In genomic region chr10:15214237-15214636, GRCh38 we compare ENCODE assay signal across 22 cellular contexts. TPM values are rescaled to one million over a fixed set of nuclear protein-coding genes. Genes with fewer than 3 reads are reported as not detected.
A peak's percentile ranks its signal among the peaks of the same experiment; 100 is the strongest.
DNase-seq lines count a peak whose midpoint lies in the region; ATAC-seq and TF ChIP-seq lines count a peak whose summit lies in the region.
"Had no signal": no experiment of that assay in that cellular context is flagged by ENCODE, and none has a peak within 500 bp of the region (broad histone marks: within the 10 kb centered on the region; RNA-seq: fewer than 3 reads in every experiment).

No MANE protein-coding gene starts in this region.

- H2BK12ac ChIP-seq in neuronal stem cell (ENCODE audit: low read length), result no peak overlapping the region

- no peak overlapping the region for H3K27ac ChIP-seq in neuronal stem cell (replicated peaks; ENCODE audit: low read length)
- H3K27ac ChIP-seq in GM23338 (ENCODE audit: low read depth), result no peak overlapping the region
- H3K27ac ChIP-seq in gastroesophageal sphincter, result no peak overlapping the region
- H3K27ac ChIP-seq: 22Rv1; A549; BLaER1 treated with 17β-estradiol and CSF1 and Interleukin-3, amounts not matched to agents 10 nM and 100 nM; C4-2B had no signal

- H2AK5ac ChIP-seq in neuronal stem cell (ENCODE audit: low read depth, low read length), result no peak overlapping the region

- H3F3A ChIP-seq in GM23338 (replicated peaks; ENCODE audit: low read depth), result peaks cover 6% of the 10 kb centered on the region; the same call in 1 of the 2 replicates

- WGBS in neuronal stem cell (ENCODE audit: extremely low coverage in 2 of 2, insufficient read length in 2 of 2, insufficient replicate concordance in 1 of 2), 2 donors, result no CpG with 5 or more reads among the region's 17 CpGs
- WGBS in gastroesophageal sphincter (ENCODE audit: low coverage in 1 of 2), 2 donors, result 69 to 100% methylated on average over 1 to 2 of the region's 17 CpGs

- H3K4me3 ChIP-seq in neuronal stem cell (ENCODE audit: low read length in 2 of 2) (no peak overlapping the region), GM23338 (no peak overlapping the region), gastroesophageal sphincter (no peak overlapping the region)
- H3K4me3 ChIP-seq: A549; BLaER1 treated with 17β-estradiol and CSF1 and Interleukin-3, amounts not matched to agents 10 nM and 100 nM; GM12878 had no signal

- TF ChIP-seq CTCF in glutamatergic neuron (IDR thresholded peaks at IDR 0.05; ENCODE audit: partially characterized antibody, unreplicated experiment) (no peak), GM23338 (conservative IDR thresholded peaks at IDR 0.05; ENCODE audit: low read depth in 2 of 2) (no peak), gastroesophageal sphincter (IDR thresholded peaks at IDR 0.05) (no peak)

- no peak for TF ChIP-seq EP300 in gastroesophageal sphincter (IDR thresholded peaks at IDR 0.05)

- no peak overlapping the region for H3K4me2 ChIP-seq in neuronal stem cell (ENCODE audit: insufficient read depth, low read length, poor library complexity, severe bottlenecking)
- no peak overlapping the region for H3K4me2 ChIP-seq in GM23338
- H3K4me2 ChIP-seq: A549; BLaER1 treated with 17β-estradiol and CSF1 and Interleukin-3, amounts not matched to agents 10 nM and 100 nM had no signal

- no peak overlapping the region for H2BK5ac ChIP-seq in neuronal stem cell (ENCODE audit: low read length)

- peak overlapping the region; percentile 55 for H3K9ac ChIP-seq in neuronal stem cell (ENCODE audit: low read depth, low read length, poor library complexity)
- H3K9ac ChIP-seq: BLaER1 treated with 17β-estradiol and CSF1 and Interleukin-3, amounts not matched to agents 10 nM and 100 nM had no signal

- no peaks in the 10 kb centered on the region for H3K9me3 ChIP-seq in neuronal stem cell (replicated peaks in 1 of 2; ENCODE audit: control insufficient read depth in 2 of 2, insufficient read depth in 1 of 2, low read depth in 1 of 2, low read length in 2 of 2)
- no peaks in the 10 kb centered on the region for H3K9me3 ChIP-seq in gastroesophageal sphincter
- H3K9me3 ChIP-seq: A549; BLaER1 treated with 17β-estradiol and CSF1 and Interleukin-3, amounts not matched to agents 10 nM and 100 nM had no signal

- H3K27me3 ChIP-seq in neuronal stem cell (ENCODE audit: control insufficient read depth in 3 of 3, insufficient read depth in 3 of 3, low read depth in 1 of 3, low read length in 3 of 3) (no peaks in the 10 kb centered on the region), GM23338 (ENCODE audit: insufficient read depth) (no peaks in the 10 kb centered on the region), gastroesophageal sphincter (no peaks in the 10 kb centered on the region)
- H3K27me3 ChIP-seq: BLaER1 treated with 17β-estradiol and CSF1 and Interleukin-3, amounts not matched to agents 10 nM and 100 nM had no signal

- H3K79me2 ChIP-seq in GM23338 (replicated peaks; ENCODE audit: insufficient read depth), result no peaks in the 10 kb centered on the region

- peaks cover 3 to 43% of the 10 kb centered on the region in 2 donors for H3K36me3 ChIP-seq in neuronal stem cell (replicated peaks in 1 of 2; ENCODE audit: control insufficient read depth in 2 of 2, insufficient read depth in 2 of 2, low read length in 2 of 2)
- no peaks in the 10 kb centered on the region for H3K36me3 ChIP-seq in GM23338 (ENCODE audit: insufficient read depth)
- peaks cover 0 to 33% of the 10 kb centered on the region in 2 donors for H3K36me3 ChIP-seq in gastroesophageal sphincter

- DNase-seq in activated effector memory CD4-positive, alpha-beta T cell treated with anti-CD3 and anti-CD28 coated beads, Interleukin-2, amount 50 U/mL, for 16 hours, result peak; percentile 47
- DNase-seq in activated effector memory CD4-positive, alpha-beta T cell treated with Interleukin-2 at 50 U/mL for 16 hours, result no peak
- DNase-seq in glutamatergic neuron, result no peak
- no peak for DNase-seq in neuronal stem cell (ENCODE audit: low spot score)
- no peak for DNase-seq in GM23338 (ENCODE audit: low spot score)
- DNase-seq: AML-193; CD4-positive, alpha-beta T cell; CD8-positive, alpha-beta T cell; DMS 273 treated with DMSO at 0.1 percent for 48 hours; DMS153; DMS53; DMS79; DND-41; EL; GDM1 had no signal

- no peak overlapping the region for H2BK15ac ChIP-seq in neuronal stem cell (ENCODE audit: low read length)

- H2AFZ ChIP-seq in neuronal stem cell (ENCODE audit: low read length) (no peak overlapping the region), GM23338 (no peak overlapping the region)

- H3K27ac Mint-ChIP-seq in glutamatergic neuron (ENCODE audit: unreplicated experiment) (peak overlapping the region; percentile 91), GM23338 (no peak overlapping the region)
- H3K27ac Mint-ChIP-seq: B cell; CD4-positive, alpha-beta T cell; CD8-positive, alpha-beta T cell had no signal

- no peak overlapping the region for H4K91ac ChIP-seq in neuronal stem cell (ENCODE audit: low read depth, low read length, poor library complexity)

- H3K9me2 ChIP-seq in GM23338 (ENCODE audit: insufficient read depth), result no peaks in the 10 kb centered on the region

- H3K9me3 Mint-ChIP-seq in glutamatergic neuron (ENCODE audit: unreplicated experiment), result peaks cover 23% of the 10 kb centered on the region
- H3K9me3 Mint-ChIP-seq in GM23338, result no peaks in the 10 kb centered on the region
- H3K9me3 Mint-ChIP-seq: CD4-positive, alpha-beta T cell; CD8-positive, alpha-beta T cell had no signal

- no peak for TF ChIP-seq POLR2A in gastroesophageal sphincter (IDR thresholded peaks at IDR 0.05)

- no peak overlapping the region for H3K14ac ChIP-seq in neuronal stem cell (ENCODE audit: low read length)

- H2BK120ac ChIP-seq in neuronal stem cell (ENCODE audit: low read depth, low read length), result no peak overlapping the region

- peaks cover 44% of the 10 kb centered on the region for H3K4me1 Mint-ChIP-seq in glutamatergic neuron (ENCODE audit: low read depth, unreplicated experiment)
- peaks cover 8% of the 10 kb centered on the region for H3K4me1 Mint-ChIP-seq in GM23338

- H3K23ac ChIP-seq in neuronal stem cell (ENCODE audit: low read depth, low read length, poor library complexity), result no peak overlapping the region

- H4K20me1 ChIP-seq in GM23338 (replicated peaks; ENCODE audit: insufficient read depth), result no peaks in the 10 kb centered on the region

- H3K4me1 ChIP-seq in neuronal stem cell (ENCODE audit: control insufficient read depth in 2 of 2, insufficient read depth in 1 of 2, low read depth in 1 of 2, low read length in 2 of 2) (peaks cover 0 to 1% of the 10 kb centered on the region in 2 donors), GM23338 (ENCODE audit: insufficient read depth) (no peaks in the 10 kb centered on the region), gastroesophageal sphincter (peaks cover 0 to 11% (median 0%) of the 10 kb centered on the region in 3 donors)

- H3K18ac ChIP-seq in neuronal stem cell (ENCODE audit: low read length), result peak overlapping the region; percentile 51

- H3K27me3 Mint-ChIP-seq in glutamatergic neuron (ENCODE audit: unreplicated experiment), result peaks cover 7% of the 10 kb centered on the region
- no peaks in the 10 kb centered on the region for H3K27me3 Mint-ChIP-seq in GM23338 (ENCODE audit: insufficient read depth, low read depth, poor library complexity)
- H3K27me3 Mint-ChIP-seq: CD4-positive, alpha-beta T cell had no signal

- H3K36me3 Mint-ChIP-seq in glutamatergic neuron (ENCODE audit: unreplicated experiment) (peaks cover 9% of the 10 kb centered on the region), GM23338 (ENCODE audit: low read depth) (peaks cover 17% of the 10 kb centered on the region)

- H3K4me3 Mint-ChIP-seq in glutamatergic neuron (ENCODE audit: unreplicated experiment), result peak overlapping the region; percentile 77
- H3K4me3 Mint-ChIP-seq in GM23338, result no peak overlapping the region
- H3K4me3 Mint-ChIP-seq: B cell; CD4-positive, alpha-beta T cell; CD8-positive, alpha-beta T cell had no signal

- peaks cover 2% of the 10 kb centered on the region for H3K79me1 ChIP-seq in neuronal stem cell (ENCODE audit: low read depth, low read length)

- ATAC-seq in GM23338 (no peak), gastroesophageal sphincter (no peak)
- ATAC-seq: A549; CD8-positive, alpha-beta T cell; GM12878 had no signal

- H3K4ac ChIP-seq in neuronal stem cell (ENCODE audit: low read length), result no peak overlapping the region

- H4K8ac ChIP-seq in neuronal stem cell (ENCODE audit: low read depth, low read length), result no peak overlapping the region

TF ChIP-seq in GM23338, 12 proteins besides CTCF, POLR2A, EP300 and RAD21 (continues in another document):
- no peak for TF ChIP-seq NANOG (IDR thresholded peaks at IDR 0.05; ENCODE audit: borderline replicate concordance)

RNA-seq across cellular contexts. Expression of gene NMT2, which starts 45.7 kb away (rescaled TPM):
- total RNA-seq in glutamatergic neuron (ENCODE audit: unreplicated experiment) (33.4 TPM), gastroesophageal sphincter (10 to 100 TPM; 15.7 to 19.4 (median 18.4) TPM)
- 21.4 TPM for polyA plus RNA-seq in neuronal stem cell (2013, experiment 1 of 2)
- 22.7 TPM for polyA plus RNA-seq in neuronal stem cell (2013, experiment 2 of 2)
- total RNA-seq in GM23338 (2014; rRNA removed; shearing (Covaris generic)), result 16.8 and 17.4 TPM in 2 replicates
- polyA plus RNA-seq in GM23338 (2016; fragmentation: Nextera tagmentation; extraction: Ambion mirVana), result 10.1 and 11.7 TPM in 2 replicates
